ENCODE assay signal across 26 cellular contexts in genomic region chr16:5422047-5422446, GRCh38.
"Had no signal": no experiment of that assay in that cellular context is flagged by ENCODE, and none has a peak within 500 bp of the region (broad histone marks: within the 10 kb centered on the region; RNA-seq: fewer than 3 reads in every experiment).

No MANE protein-coding gene starts in this region.

- H3K36me3 ChIP-seq: esophagus muscularis mucosa, gastroesophageal sphincter, heart left ventricle, left lung, lower lobe of right lung had no signal

- H3K4me2 ChIP-seq: hepatocyte had no signal

- H3K4me3 Mint-ChIP-seq: immature natural killer cell, mesothelial cell of epicardium, naive B cell had no signal

- FAIRE-seq: colon, endothelial cell of umbilical vein, frontal cortex, kidney had no signal

- H3K9me3 ChIP-seq: esophagus muscularis mucosa, gastroesophageal sphincter, heart left ventricle, left lung, lower lobe of right lung, mucosa of descending colon had no signal

- ATAC-seq: foreskin keratinocyte, gastroesophageal sphincter, heart left ventricle, left colon, left lung, left ventricle myocardium superior, lower lobe of right lung, mucosa of descending colon had no signal

- H3K36me3 Mint-ChIP-seq: immature natural killer cell, mesothelial cell of epicardium, naive B cell had no signal

- H3K4me1 Mint-ChIP-seq: immature natural killer cell, mesothelial cell of epicardium, naive B cell had no signal

- H3K9me3 Mint-ChIP-seq: immature natural killer cell, mesothelial cell of epicardium had no signal

- DNase-seq: dermis blood vessel endothelial cell; dorsolateral prefrontal cortex; effector CD4-positive, alpha-beta T cell; effector memory CD4-positive, alpha-beta T cell; foreskin keratinocyte; heart left ventricle; hypothalamus; immature natural killer cell; islet precursor cell; kidney; kidney glomerular epithelial cell; left colon; left lung; left ventricle myocardium superior; lower lobe of right lung; mesenchymal stem cell; mucosa of descending colon; naive B cell had no signal

- H3K27ac ChIP-seq: coronary artery, dorsolateral prefrontal cortex, esophagus muscularis mucosa, foreskin keratinocyte, gastroesophageal sphincter, heart left ventricle, hepatocyte, left lung, lower lobe of right lung had no signal

- H3K4me1 ChIP-seq: esophagus muscularis mucosa, foreskin keratinocyte, gastroesophageal sphincter, heart left ventricle, left lung, lower lobe of right lung had no signal

- H3K79me2 ChIP-seq: hepatocyte had no signal

- H2AFZ ChIP-seq: hepatocyte had no signal

- H3K4me3 ChIP-seq: coronary artery, dorsolateral prefrontal cortex, esophagus muscularis mucosa, gastroesophageal sphincter, heart left ventricle, hepatocyte, left lung, lower lobe of right lung, mucosa of descending colon had no signal

- H3K27me3 ChIP-seq: foreskin keratinocyte, hepatocyte had no signal

- H3K27ac Mint-ChIP-seq: immature natural killer cell, mesothelial cell of epicardium, naive B cell had no signal
